ENCODE assay signal across 3 cellular contexts in genomic region chr4:185585211-185585610, GRCh38.
TF ChIP-seq lines count a peak whose summit lies in the region.

No MANE protein-coding gene starts in this region.

TF ChIP-seq in A549, 52 proteins besides CTCF, POLR2A, EP300 and RAD21:
- TF ChIP-seq FOSL2 (IDR thresholded peaks at IDR 0.05) (no peak), FOSL2 (CRISPR knock-in tag; IDR thresholded peaks at IDR 0.05) (no peak), MAFK (IDR thresholded peaks at IDR 0.05; ENCODE audit: partially characterized antibody) (peak; percentile 6)

TF ChIP-seq in IMR-90, 13 proteins besides CTCF, POLR2A, EP300 and RAD21:
- TF ChIP-seq MAFK (IDR thresholded peaks at IDR 0.05; ENCODE audit: low read depth, low read length) (0 out of 2 replicates have a peak, but pooled peaks have one; percentile 20), RCOR1 (IDR thresholded peaks at IDR 0.05; ENCODE audit: insufficient replicate concordance, low read length) (no peak)

TF ChIP-seq in K562, 482 proteins besides CTCF, POLR2A, EP300 and RAD21:
- TF ChIP-seq MAFF (IDR thresholded peaks at IDR 0.05; ENCODE audit: low read length) (0 out of 2 replicates have a peak, but pooled peaks have one; percentile 14), MAFK (IDR thresholded peaks at IDR 0.05; ENCODE audit: low read length) (0 out of 2 replicates have a peak, but pooled peaks have one; percentile 17), TEAD2 (tag; IDR thresholded peaks at IDR 0.05) (no peak), C11orf30 (IDR thresholded peaks at IDR 0.05; ENCODE audit: low read depth) (peak; percentile 27; the same call in 1 of the 2 replicates), ZNF316 (IDR thresholded peaks at IDR 0.05) (peak; percentile 56)
